Comparison of ENCODE assay signal across 2 cellular contexts in genomic region chr9:121887553-121888437, GRCh38.
TF ChIP-seq lines count a peak whose summit lies in the region.

No MANE protein-coding gene starts in this region.

TF ChIP-seq in GM23338, 12 proteins besides CTCF, POLR2A, EP300 and RAD21 (continued from another document):
- no peak for TF ChIP-seq ZNF462 (CRISPR knock-in tag; IDR thresholded peaks at IDR 0.05)
- TF ChIP-seq ZNF114 (CRISPR knock-in tag; IDR thresholded peaks at IDR 0.05) = no peak
- TF ChIP-seq CREB1 (CRISPR knock-in tag; IDR thresholded peaks at IDR 0.05; ENCODE audit: low read depth) = no peak
- no peak for TF ChIP-seq NANOG (IDR thresholded peaks at IDR 0.05; ENCODE audit: borderline replicate concordance)
- no peak for TF ChIP-seq EZH2 (IDR thresholded peaks at IDR 0.05; ENCODE audit: low read depth, unreplicated experiment)
- TF ChIP-seq STAT1 (IDR thresholded peaks at IDR 0.05; ENCODE audit: unreplicated experiment) = no peak
- TF ChIP-seq, protein P1, sequence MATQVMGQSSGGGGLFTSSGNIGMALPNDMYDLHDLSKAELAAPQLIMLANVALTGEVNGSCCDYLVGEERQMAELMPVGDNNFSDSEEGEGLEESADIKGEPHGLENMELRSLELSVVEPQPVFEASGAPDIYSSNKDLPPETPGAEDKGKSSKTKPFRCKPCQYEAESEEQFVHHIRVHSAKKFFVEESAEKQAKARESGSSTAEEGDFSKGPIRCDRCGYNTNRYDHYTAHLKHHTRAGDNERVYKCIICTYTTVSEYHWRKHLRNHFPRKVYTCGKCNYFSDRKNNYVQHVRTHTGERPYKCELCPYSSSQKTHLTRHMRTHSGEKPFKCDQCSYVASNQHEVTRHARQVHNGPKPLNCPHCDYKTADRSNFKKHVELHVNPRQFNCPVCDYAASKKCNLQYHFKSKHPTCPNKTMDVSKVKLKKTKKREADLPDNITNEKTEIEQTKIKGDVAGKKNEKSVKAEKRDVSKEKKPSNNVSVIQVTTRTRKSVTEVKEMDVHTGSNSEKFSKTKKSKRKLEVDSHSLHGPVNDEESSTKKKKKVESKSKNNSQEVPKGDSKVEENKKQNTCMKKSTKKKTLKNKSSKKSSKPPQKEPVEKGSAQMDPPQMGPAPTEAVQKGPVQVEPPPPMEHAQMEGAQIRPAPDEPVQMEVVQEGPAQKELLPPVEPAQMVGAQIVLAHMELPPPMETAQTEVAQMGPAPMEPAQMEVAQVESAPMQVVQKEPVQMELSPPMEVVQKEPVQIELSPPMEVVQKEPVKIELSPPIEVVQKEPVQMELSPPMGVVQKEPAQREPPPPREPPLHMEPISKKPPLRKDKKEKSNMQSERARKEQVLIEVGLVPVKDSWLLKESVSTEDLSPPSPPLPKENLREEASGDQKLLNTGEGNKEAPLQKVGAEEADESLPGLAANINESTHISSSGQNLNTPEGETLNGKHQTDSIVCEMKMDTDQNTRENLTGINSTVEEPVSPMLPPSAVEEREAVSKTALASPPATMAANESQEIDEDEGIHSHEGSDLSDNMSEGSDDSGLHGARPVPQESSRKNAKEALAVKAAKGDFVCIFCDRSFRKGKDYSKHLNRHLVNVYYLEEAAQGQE (IDR thresholded peaks at IDR 0.05; ENCODE audit: unreplicated experiment) = no peak
TF ChIP-seq in GM23338: peak in this region for 0.

TF ChIP-seq in SK-N-SH, 30 proteins besides CTCF, POLR2A, EP300 and RAD21 (continued from another document):
- TF ChIP-seq, protein P1 (IDR thresholded peaks at IDR 0.05; ENCODE audit: low read depth, low read length) = no peak
- TF ChIP-seq, protein P2, sequence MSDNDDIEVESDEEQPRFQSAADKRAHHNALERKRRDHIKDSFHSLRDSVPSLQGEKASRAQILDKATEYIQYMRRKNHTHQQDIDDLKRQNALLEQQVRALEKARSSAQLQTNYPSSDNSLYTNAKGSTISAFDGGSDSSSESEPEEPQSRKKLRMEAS (IDR thresholded peaks at IDR 0.05; ENCODE audit: low read depth) = no peak
- TF ChIP-seq SIN3A (IDR thresholded peaks at IDR 0.05; ENCODE audit: borderline replicate concordance, low read depth, low read length) (no peak), GABPA (IDR thresholded peaks at IDR 0.05; ENCODE audit: low read depth) (no peak), YY1 (IDR thresholded peaks at IDR 0.05; ENCODE audit: low read depth) (no peak), FOXM1 (IDR thresholded peaks at IDR 0.05; ENCODE audit: low read depth) (no peak), EZH2phosphoT487 (IDR thresholded peaks at IDR 0.05; ENCODE audit: borderline replicate concordance, low read depth) (no peak), TAF1 (IDR thresholded peaks at IDR 0.05; ENCODE audit: borderline replicate concordance, low read depth, low read length) (no peak), NRF1 (IDR thresholded peaks at IDR 0.05; ENCODE audit: low read depth, low read length) (no peak), MEF2A (IDR thresholded peaks at IDR 0.05; ENCODE audit: borderline replicate concordance, low read depth) (no peak), ZBTB33 (IDR thresholded peaks at IDR 0.05; ENCODE audit: borderline replicate concordance, low read depth) (no peak), RCOR1 (IDR thresholded peaks at IDR 0.05; ENCODE audit: low read length) (no peak), RFX5 (IDR thresholded peaks at IDR 0.05; ENCODE audit: low read length) (no peak), TCF12 (IDR thresholded peaks at IDR 0.05) (peak; percentile 87), FOXJ3 (CRISPR knock-in tag; IDR thresholded peaks at IDR 0.05) (no peak), FOSL2 (IDR thresholded peaks at IDR 0.05; ENCODE audit: borderline replicate concordance, low read depth) (peak; percentile 75), SMC3 (IDR thresholded peaks at IDR 0.05; ENCODE audit: low read depth, low read length) (no peak), POLR2AphosphoS5 (IDR thresholded peaks at IDR 0.05; ENCODE audit: low read depth, low read length) (0 out of 2 replicates have a peak, but pooled peaks have one; percentile 24), ELF1 (IDR thresholded peaks at IDR 0.05) (no peak), JUND (IDR thresholded peaks at IDR 0.05) (peak; percentile 68), MXI1 (IDR thresholded peaks at IDR 0.05; ENCODE audit: low read depth, low read length) (no peak)
- TF ChIP-seq, protein P3, sequence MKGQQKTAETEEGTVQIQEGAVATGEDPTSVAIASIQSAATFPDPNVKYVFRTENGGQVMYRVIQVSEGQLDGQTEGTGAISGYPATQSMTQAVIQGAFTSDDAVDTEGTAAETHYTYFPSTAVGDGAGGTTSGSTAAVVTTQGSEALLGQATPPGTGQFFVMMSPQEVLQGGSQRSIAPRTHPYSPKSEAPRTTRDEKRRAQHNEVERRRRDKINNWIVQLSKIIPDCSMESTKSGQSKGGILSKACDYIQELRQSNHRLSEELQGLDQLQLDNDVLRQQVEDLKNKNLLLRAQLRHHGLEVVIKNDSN (IDR thresholded peaks at IDR 0.05; ENCODE audit: borderline replicate concordance, low read depth) = no peak
- TF ChIP-seq, protein P4, sequence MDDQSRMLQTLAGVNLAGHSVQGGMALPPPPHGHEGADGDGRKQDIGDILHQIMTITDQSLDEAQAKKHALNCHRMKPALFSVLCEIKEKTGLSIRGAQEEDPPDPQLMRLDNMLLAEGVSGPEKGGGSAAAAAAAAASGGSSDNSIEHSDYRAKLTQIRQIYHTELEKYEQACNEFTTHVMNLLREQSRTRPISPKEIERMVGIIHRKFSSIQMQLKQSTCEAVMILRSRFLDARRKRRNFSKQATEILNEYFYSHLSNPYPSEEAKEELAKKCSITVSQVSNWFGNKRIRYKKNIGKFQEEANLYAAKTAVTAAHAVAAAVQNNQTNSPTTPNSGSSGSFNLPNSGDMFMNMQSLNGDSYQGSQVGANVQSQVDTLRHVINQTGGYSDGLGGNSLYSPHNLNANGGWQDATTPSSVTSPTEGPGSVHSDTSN (IDR thresholded peaks at IDR 0.05) = no peak; the same call in 1 of the 2 replicates
